ENCODE assay signal across 1 cellular context in genomic region chr13:64029343-64030093, GRCh38.
TF ChIP-seq lines count a peak whose summit lies in the region.

No MANE protein-coding gene starts in this region.

TF ChIP-seq in WTC11, 78 proteins besides CTCF, POLR2A, EP300 and RAD21 (continued from another document):
- TF ChIP-seq ARID4B (CRISPR knock-in tag; IDR thresholded peaks at IDR 0.05; ENCODE audit: borderline replicate concordance) (no peak), ZNF423 (CRISPR knock-in tag; IDR thresholded peaks at IDR 0.05) (no peak), ERG (CRISPR knock-in tag; IDR thresholded peaks at IDR 0.05) (no peak), CDX4 (CRISPR knock-in tag; IDR thresholded peaks at IDR 0.05; ENCODE audit: borderline replicate concordance) (no peak)
